In the genomic region with DNA sequence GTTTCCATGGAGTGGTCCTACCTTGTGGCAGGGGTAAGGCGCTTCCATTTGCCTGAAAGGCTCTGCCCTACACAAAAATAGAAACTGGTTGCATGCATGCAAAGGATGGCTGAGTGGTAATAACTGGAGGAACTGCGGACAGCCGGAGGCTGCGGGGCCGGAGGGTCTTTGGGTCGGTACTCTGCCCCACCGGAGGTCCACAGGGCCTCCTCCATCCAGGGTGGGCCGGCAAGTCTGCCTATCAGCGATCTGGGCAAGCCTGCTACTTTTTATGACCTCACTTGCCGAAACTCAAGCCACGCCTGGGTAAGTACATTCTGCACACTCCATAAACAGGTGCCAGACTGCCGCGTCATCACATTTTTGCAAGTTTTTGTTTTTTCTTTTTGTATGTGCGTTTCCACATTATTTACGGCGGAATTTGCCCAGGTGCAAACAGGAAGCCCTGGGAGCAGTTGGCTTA, we compare ENCODE assay signal across 12 cellular contexts. TPM values are rescaled to one million over a fixed set of nuclear protein-coding genes. Genes with fewer than 3 reads are reported as not detected.
DNase-seq lines count a peak whose midpoint lies in the region; ATAC-seq and TF ChIP-seq lines count a peak whose summit lies in the region.
"Had no signal": no experiment of that assay in that cellular context is flagged by ENCODE, and none has a peak within 500 bp of the region (broad histone marks: within the 10 kb centered on the region; RNA-seq: fewer than 3 reads in every experiment).

No MANE protein-coding gene starts in this region.

- WGBS in right cardiac atrium = 68% methylated on average over 16 of the region's 16 CpGs

- TF ChIP-seq CTCF in Peyer's patch (IDR thresholded peaks at IDR 0.05) = no peak

- H3K9me3 ChIP-seq in Peyer's patch = no peaks in the 10 kb centered on the region
- no peaks in the 10 kb centered on the region for H3K9me3 ChIP-seq in right cardiac atrium (ENCODE audit: control insufficient read depth, low read length)
- H3K9me3 ChIP-seq: BLaER1 had no signal

- H3K27ac ChIP-seq in Peyer's patch (peak overlapping the region in 3 of 4 donors; percentile 71 to 95 (median 92)), right cardiac atrium (ENCODE audit: low read length) (peak overlapping the region; percentile 81)
- H3K27ac ChIP-seq: BLaER1 had no signal

- H3K36me3 ChIP-seq in H7 (replicated peaks; ENCODE audit: control insufficient read depth, insufficient read depth, low read length) (no peaks in the 10 kb centered on the region), Peyer's patch (no peaks in the 10 kb centered on the region)
- H3K36me3 ChIP-seq: BLaER1 had no signal

- H3K4me1 ChIP-seq in Peyer's patch = no peaks in the 10 kb centered on the region
- peaks cover 6% of the 10 kb centered on the region for H3K4me1 ChIP-seq in right cardiac atrium (ENCODE audit: control insufficient read depth, insufficient read depth, low read length)
- H3K4me1 ChIP-seq: BLaER1 had no signal

- H3K27me3 ChIP-seq in H7 (ENCODE audit: control insufficient read depth, insufficient read depth, low read length) (no peaks in the 10 kb centered on the region), Peyer's patch (no peaks in the 10 kb centered on the region), right cardiac atrium (ENCODE audit: control insufficient read depth, insufficient read depth) (no peaks in the 10 kb centered on the region)
- H3K27me3 ChIP-seq: BLaER1 had no signal

- no peak overlapping the region for H3K4me3 ChIP-seq in H7 (ENCODE audit: insufficient read depth, low read depth, low read length)
- peak overlapping the region in 3 of 4 donors; percentile 0 to 45 (median 44) for H3K4me3 ChIP-seq in Peyer's patch
- H3K4me3 ChIP-seq in right cardiac atrium (ENCODE audit: low read length) = no peak overlapping the region
- H3K4me3 ChIP-seq: BLaER1 had no signal

- ATAC-seq in right cardiac atrium = peak; percentile 46 to 49
- no peak for ATAC-seq in GM19324 (IDR thresholded peaks at IDR 0.05; ENCODE audit: low FRiP score, unreplicated experiment)
- ATAC-seq in GM18907 (IDR thresholded peaks at IDR 0.05; ENCODE audit: unreplicated experiment) = no peak
- ATAC-seq: stimulated activated naive CD8-positive, alpha-beta T cell treated with anti-CD3 and anti-CD28 coated beads, Interleukin-15, Interleukin-2, amounts not matched to agents 100 U/mL and 50 U/mL, for 24 hours had no signal

- DNase-seq in H7 (peak; percentile 36), Peyer's patch (peak in 2 of 3 donors; percentile 61 to 71), right cardiac atrium (no peak), renal cortical epithelial cell (ENCODE audit: low read depth) (peak; percentile 60), CD1c-positive myeloid dendritic cell (ENCODE audit: extremely low spot score) (no peak), D341Med (ENCODE audit: low spot score) (no peak)
- DNase-seq: activated naive CD4-positive, alpha-beta T cell treated with Interleukin-2 at 50 U/mL for 16 hours; immature natural killer cell; stimulated activated naive CD8-positive, alpha-beta T cell treated with anti-CD3 and anti-CD28 coated beads, Interleukin-15, Interleukin-2, amounts not matched to agents 100 U/mL and 50 U/mL, for 24 hours had no signal

- no peak for TF ChIP-seq POLR2A in Peyer's patch (IDR thresholded peaks at IDR 0.05)

- intact Hi-C loops in right cardiac atrium (cut with DNase I) = no loop called here

RNA-seq across cellular contexts. Expression of a gene that starts 30.0 kb away (rescaled TPM):
- 8.8 and 11.8 TPM in 2 replicates for total RNA-seq in H7 (2014; rRNA removed; shearing (Covaris generic))
- total RNA-seq in Peyer's patch (100 to 1,000 TPM in 2 of 4 donors, 10 to 100 TPM in 2; 91.6 to 140 (median 109) TPM), right cardiac atrium (100 to 1,000 TPM; 274 to 370 (median 307) TPM), renal cortical epithelial cell (10.1 and 11.2 TPM in 2 replicates)
- 234 TPM for polyA plus RNA-seq in right cardiac atrium
- polyA plus RNA-seq: immature natural killer cell had no signal

RNA-seq across cellular contexts. Expression of a gene that starts 44.0 kb away (rescaled TPM):
- total RNA-seq in H7 (2014; rRNA removed; shearing (Covaris generic)) = 85.0 and 99.4 TPM in 2 replicates
- 100 to 1,000 TPM in 2 of 4 donors, 10 to 100 TPM in 2; 59.9 to 175 (median 114) TPM for total RNA-seq in Peyer's patch
- total RNA-seq in right cardiac atrium = 10 to 100 TPM; 30.3 to 43.1 (median 35.0) TPM
- polyA plus RNA-seq in right cardiac atrium = 48.0 TPM
- 22.8 and 30.7 TPM in 2 replicates for total RNA-seq in renal cortical epithelial cell

Comparison
In these comparisons a context has a peak if more than half of its experiments do, and no peak if none do; other contexts are left out.
1. DNase-seq: peak in H7 (single experiment), Peyer's patch (2 of 3) and renal cortical epithelial cell (single experiment); none in right cardiac atrium (0 of 3), CD1c-positive myeloid dendritic cell (single experiment) and D341Med (single experiment).
2. H3K4me3 ChIP-seq: peak in Peyer's patch (3 of 4); none in H7 (single experiment) and right cardiac atrium (single experiment).
3. ATAC-seq: peak in right cardiac atrium (2 of 2); none in GM19324 (single experiment) and GM18907 (single experiment).